Comparison of ENCODE assay signal across 11 cellular contexts in the genomic region with DNA sequence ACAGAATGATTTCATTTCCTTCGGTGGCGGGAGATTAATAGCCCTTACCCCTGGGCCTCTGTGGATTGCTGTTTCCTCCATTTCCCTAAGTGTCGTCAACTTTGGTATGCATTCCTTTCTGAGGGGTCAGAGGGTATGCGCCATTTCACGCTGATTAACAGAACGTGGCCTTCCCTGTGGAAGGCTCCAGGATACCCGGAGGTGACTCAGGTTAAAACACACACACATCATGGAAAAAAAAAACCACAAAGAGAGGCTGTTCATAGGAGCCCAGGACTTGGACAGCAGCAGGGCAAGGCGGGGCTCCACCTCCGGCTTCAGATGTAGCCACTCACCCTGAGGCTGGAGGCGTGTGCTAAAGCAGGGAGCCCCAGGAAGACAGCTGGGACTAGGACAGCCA. TPM values are rescaled to one million over a fixed set of nuclear protein-coding genes. Genes with fewer than 3 reads are reported as not detected.
DNase-seq lines count a peak whose midpoint lies in the region; ATAC-seq and FAIRE-seq lines count a peak whose summit lies in the region.
"Had no signal": no experiment of that assay in that cellular context is flagged by ENCODE, and none has a peak within 500 bp of the region (broad histone marks: within the 10 kb centered on the region; RNA-seq: fewer than 3 reads in every experiment).

No MANE protein-coding gene starts in this region.

- no peaks in the 10 kb centered on the region for H3K9me3 ChIP-seq in small intestine (ENCODE audit: control insufficient read depth, low read depth)

- no peaks in the 10 kb centered on the region for H3K36me3 ChIP-seq in small intestine (ENCODE audit: control insufficient read depth in 2 of 2, insufficient read depth in 2 of 2, low read length in 2 of 2)

- no peaks in the 10 kb centered on the region for H3K4me1 ChIP-seq in small intestine (ENCODE audit: control insufficient read depth in 2 of 2, insufficient read depth in 1 of 2, low read depth in 1 of 2, low read length in 1 of 2)

- 10 to 37% (median 28%) methylated on average over 10 of the region's 10 CpGs for WGBS in small intestine, 3 donors

- no peak overlapping the region for H3K4me3 ChIP-seq in small intestine (ENCODE audit: low read depth in 1 of 2, low read length in 2 of 2)

- H3K27me3 ChIP-seq in small intestine (ENCODE audit: control insufficient read depth in 2 of 2, insufficient read depth in 2 of 2, low read length in 2 of 2), result no peaks in the 10 kb centered on the region

- FAIRE-seq in small intestine (lab: Jason Lieb, UNC), result no peak

- ATAC-seq in GM21360 (IDR thresholded peaks at IDR 0.05; ENCODE audit: unreplicated experiment) (no peak), HG03565 (IDR thresholded peaks at IDR 0.05; ENCODE audit: unreplicated experiment) (no peak)
- no peak for ATAC-seq in stimulated activated naive CD8-positive, alpha-beta T cell treated with anti-CD3 and anti-CD28 coated beads, Interleukin-15, Interleukin-2, amounts not matched to agents 100 U/mL and 50 U/mL, for 24 hours

- H3K27ac ChIP-seq in small intestine (ENCODE audit: low read depth in 1 of 2, low read length in 1 of 2), result no peak overlapping the region
- H3K27ac ChIP-seq: 22Rv1 had no signal

- DNase-seq in DMS 273 (lab: John Stamatoyannopoulos, UW; ENCODE audit: unreplicated experiment) (peak; percentile 15), DMS 273 treated with DMSO at 0.1 percent for 48 hours (lab: John Stamatoyannopoulos, UW) (no peak), SW 1271 (lab: John Stamatoyannopoulos, UW) (peak; percentile 24 to 37), glomerular visceral epithelial cell (ENCODE audit: extremely low spot score) (peak; percentile 90), small intestine (peak; percentile 39)
- no peak for DNase-seq in stimulated activated naive CD8-positive, alpha-beta T cell treated with anti-CD3 and anti-CD28 coated beads, Interleukin-15, Interleukin-2, amounts not matched to agents 100 U/mL and 50 U/mL, for 24 hours
- DNase-seq: activated CD4-positive, alpha-beta T cell treated with anti-CD3 and anti-CD28 coated beads for 48 hours; NCI-H524 had no signal

RNA-seq across cellular contexts. Expression of gene EPHB1, which starts 51.9 kb away (rescaled TPM):
- polyA plus RNA-seq in small intestine, result 1 to 10 TPM in 1 of 3 donors, not detected in 2; 1.0 TPM

Comparison
In these comparisons a context has a peak if more than half of its experiments do, and no peak if none do; other contexts are left out.
1. DNase-seq: peak in DMS 273 (single experiment), SW 1271 (2 of 2), glomerular visceral epithelial cell (single experiment) and small intestine (single experiment); none in DMS 273 treated with DMSO at 0.1 percent for 48 hours (single experiment) and stimulated activated naive CD8-positive, alpha-beta T cell treated with anti-CD3 and anti-CD28 coated beads, Interleukin-15, Interleukin-2, amounts not matched to agents 100 U/mL and 50 U/mL, for 24 hours (single experiment).